8 cellular contexts compared by ENCODE assay signal in genomic region chr9:90226839-90227338, GRCh38.
A peak's percentile ranks its signal among the peaks of the same experiment; 100 is the strongest.
DNase-seq lines count a peak whose midpoint lies in the region; ATAC-seq and TF ChIP-seq lines count a peak whose summit lies in the region.
"Not testable (repeated sequence)": the region's sequence is repeated elsewhere in the genome, so short reads cannot be mapped to it uniquely, and the experiment has no call there.

No MANE protein-coding gene starts in this region.

- not testable (repeated sequence) for H3K36me3 ChIP-seq in MG63; OCI-LY1 (ENCODE audit: insufficient read depth, low read length); body of pancreas (replicated peaks in 1 of 2; ENCODE audit: insufficient read depth in 1 of 2, low read depth in 2 of 2); prostate gland

- not testable (repeated sequence) for H3K27me3 Mint-ChIP-seq in stimulated activated naive CD8-positive, alpha-beta T cell treated with anti-CD3 and anti-CD28 coated beads, Interleukin-15, Interleukin-2, amounts not matched to agents 100 ng/mL and 50 ng/mL, for 24 hours

- H3K27ac Mint-ChIP-seq in stimulated activated naive CD8-positive, alpha-beta T cell treated with anti-CD3 and anti-CD28 coated beads, Interleukin-15, Interleukin-2, amounts not matched to agents 100 ng/mL and 50 ng/mL, for 24 hours = peak overlapping the region; percentile 52

- not testable (repeated sequence) for H3K4me3 Mint-ChIP-seq in stimulated activated naive CD8-positive, alpha-beta T cell treated with anti-CD3 and anti-CD28 coated beads, Interleukin-15, Interleukin-2, amounts not matched to agents 100 ng/mL and 50 ng/mL, for 24 hours

- WGBS in body of pancreas, 2 donors = 5 to 16% methylated on average over 10 of the region's 10 CpGs
- WGBS in prostate gland = 23% methylated on average over 10 of the region's 10 CpGs

- not testable (repeated sequence) for H3K9ac ChIP-seq in OCI-LY1 (ENCODE audit: low read length)

- not testable (repeated sequence) for H3K9me2 ChIP-seq in OCI-LY1 (ENCODE audit: low read depth, low read length)

- not testable (repeated sequence) for H3K9me3 ChIP-seq in MG63; OCI-LY1 (ENCODE audit: low read length); body of pancreas; prostate gland

- H3K4me3 ChIP-seq in MG63; OCI-LY1 (ENCODE audit: low read depth, low read length, poor library complexity, severe bottlenecking); body of pancreas; prostate gland: not testable (repeated sequence)

- H3K4me1 ChIP-seq in OCI-LY1 (ENCODE audit: insufficient read depth, low read length, severe bottlenecking); body of pancreas; prostate gland (replicated peaks): not testable (repeated sequence)

- ATAC-seq in body of pancreas = peak; percentile 66

- TF ChIP-seq CTCF in OCI-LY1 (IDR thresholded peaks at IDR 0.05; ENCODE audit: low read length) (peak; percentile 54), body of pancreas (IDR thresholded peaks at IDR 0.05) (peak; percentile 52 to 96 (median 93)), prostate gland (IDR thresholded peaks at IDR 0.05) (peak; percentile 46 to 88 (median 76))

- intact Hi-C loops in body of pancreas (cut with DNase I) = not testable (repeated sequence)
- intact Hi-C loops in prostate gland (cut with DNase I) = loop anchor here (10.0 kb wide), 1 partner anchor 648 kb away; no protein-coding TSS in a partner anchor

- not testable (repeated sequence) for H3K4me2 ChIP-seq in OCI-LY1 (ENCODE audit: low read length)

- H3K36me3 Mint-ChIP-seq in stimulated activated naive CD8-positive, alpha-beta T cell treated with anti-CD3 and anti-CD28 coated beads, Interleukin-15, Interleukin-2, amounts not matched to agents 100 ng/mL and 50 ng/mL, for 24 hours (ENCODE audit: low read depth) = not testable (repeated sequence)

- not testable (repeated sequence) for H3K9me3 Mint-ChIP-seq in stimulated activated naive CD8-positive, alpha-beta T cell treated with anti-CD3 and anti-CD28 coated beads, Interleukin-15, Interleukin-2, amounts not matched to agents 100 ng/mL and 50 ng/mL, for 24 hours

- not testable (repeated sequence) for H3K27ac ChIP-seq in OCI-LY1 (ENCODE audit: low read depth, low read length, poor library complexity, severe bottlenecking); prostate gland
- peak overlapping the region in 3 of 4 donors; percentile 48 to 75 (median 66) for H3K27ac ChIP-seq in body of pancreas

- H4K20me1 ChIP-seq in OCI-LY1 (ENCODE audit: insufficient read depth, low read length) = not testable (repeated sequence)

- TF ChIP-seq POLR2A in body of pancreas (IDR thresholded peaks at IDR 0.05); prostate gland (IDR thresholded peaks at IDR 0.05): not testable (repeated sequence)

- H3K27me3 ChIP-seq in MG63; OCI-LY1 (ENCODE audit: insufficient read depth, low read length); body of pancreas; prostate gland (replicated peaks; ENCODE audit: insufficient read depth): not testable (repeated sequence)

- H3K4me1 Mint-ChIP-seq in stimulated activated naive CD8-positive, alpha-beta T cell treated with anti-CD3 and anti-CD28 coated beads, Interleukin-15, Interleukin-2, amounts not matched to agents 100 ng/mL and 50 ng/mL, for 24 hours (ENCODE audit: low read depth) = not testable (repeated sequence)

- DNase-seq in DMS53 (lab: John Stamatoyannopoulos, UW) (peak; percentile 81), MG63 (peak; percentile 45), body of pancreas (peak; percentile 77 to 90 (median 82)), hypothalamus (lab: John Stamatoyannopoulos, UW) (peak in 28 of 51 donors; percentile 0 to 56 (median 24)), prostate gland (ENCODE audit: low spot score) (peak; percentile 76)
- peak; percentile 21 to 63 for DNase-seq in activated CD4-positive, alpha-beta T cell treated with anti-CD3 and anti-CD28 coated beads, Interleukin-2, amount 50 U/mL, for 24 hours (ENCODE audit: low read depth in 1 of 2, low spot score in 1 of 2)

- H2AFZ ChIP-seq in OCI-LY1 (ENCODE audit: low read length) = not testable (repeated sequence)

- H3K79me2 ChIP-seq in OCI-LY1 (ENCODE audit: insufficient read depth, low read length) = not testable (repeated sequence)

- H3F3A ChIP-seq in OCI-LY1 (ENCODE audit: insufficient read depth, low read length) = not testable (repeated sequence)

Comparison
In these comparisons a context has a peak if more than half of its experiments do, and no peak if none do; other contexts are left out.
1. DNase-seq: peak in every context shown above with its lines; median percentile 82 in body of pancreas; 81 in DMS53; 76 in prostate gland; 45 in MG63; 42 in activated CD4-positive, alpha-beta T cell treated with anti-CD3 and anti-CD28 coated beads, Interleukin-2, amount 50 U/mL, for 24 hours; 24 in hypothalamus.